In the genomic region with DNA sequence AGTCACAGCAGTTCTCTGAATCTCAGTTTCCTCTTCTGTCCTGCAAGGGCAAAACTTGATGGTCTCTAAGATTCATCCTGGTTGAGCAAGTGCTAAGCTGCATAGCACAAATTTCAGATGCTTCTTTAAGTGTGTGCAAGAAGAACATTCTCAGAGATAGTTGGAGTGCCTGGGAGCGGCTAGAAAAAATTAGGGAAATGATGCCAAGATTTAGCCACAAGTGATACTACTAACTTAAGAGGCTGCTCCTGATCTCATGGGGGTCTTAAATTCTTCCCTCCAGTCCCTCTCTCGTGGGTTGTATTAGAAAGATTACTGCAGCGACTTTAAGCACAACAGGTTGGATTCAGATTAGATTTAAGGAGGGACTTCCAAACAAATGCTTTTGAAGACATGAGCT, we compare ENCODE assay signal across 8 cellular contexts. TPM values are rescaled to one million over a fixed set of nuclear protein-coding genes. Genes with fewer than 3 reads are reported as not detected.
"Had no signal": no experiment of that assay in that cellular context is flagged by ENCODE, and none has a peak within 500 bp of the region (broad histone marks: within the 10 kb centered on the region; RNA-seq: fewer than 3 reads in every experiment).

No MANE protein-coding gene starts in this region.

- H3K4me3 ChIP-seq: GM23338 had no signal

- H3K4me2 ChIP-seq: GM23338 had no signal

- H3K27ac Mint-ChIP-seq: GM23338, H9, IgD-negative memory B cell had no signal

- H3K4me3 Mint-ChIP-seq: GM23338, H9, IgD-negative memory B cell had no signal

- H3K27ac ChIP-seq: HL-60 had no signal

- ATAC-seq: GM23338, HepG2 had no signal

- H3K9me3 Mint-ChIP-seq: GM23338, H9, IgD-negative memory B cell had no signal

- FAIRE-seq: H1, H54, HepG2 had no signal

- H3K27me3 Mint-ChIP-seq: IgD-negative memory B cell had no signal

- H2AFZ ChIP-seq: GM23338 had no signal

- DNase-seq: H9, HCEC 1CT had no signal

RNA-seq across cellular contexts. Expression of gene INSYN2B, which starts 24.2 kb away (rescaled TPM):
- total RNA-seq: GM23338, H1, H9, HepG2 had no signal
- polyA plus RNA-seq: GM23338, H1, HepG2, IgD-negative memory B cell had no signal
